In the genomic region with DNA sequence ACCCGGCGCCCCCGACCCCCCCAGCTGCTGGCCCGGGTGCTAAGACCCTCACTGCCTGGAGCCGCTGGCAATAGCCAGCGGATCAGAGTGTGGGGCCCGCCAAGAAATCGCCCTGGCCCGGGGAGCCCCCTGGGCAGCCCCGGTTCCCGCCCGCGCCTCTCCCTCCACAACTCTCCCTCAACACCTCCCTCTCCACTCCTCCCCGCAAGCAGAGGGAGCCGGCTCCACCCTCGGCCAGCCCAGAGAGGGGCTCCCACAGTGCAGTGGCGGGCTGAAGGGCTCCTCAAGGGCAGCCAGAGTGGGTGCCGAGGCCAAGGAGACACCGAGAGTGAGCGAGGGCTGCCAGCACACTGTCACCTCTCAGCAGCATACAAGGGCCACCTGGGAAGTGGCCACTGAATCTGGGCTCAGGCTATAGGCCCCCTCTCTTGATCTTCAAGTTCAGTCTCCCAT, we compare ENCODE assay signal across 24 cellular contexts.
A peak's percentile ranks its signal among the peaks of the same experiment; 100 is the strongest.
DNase-seq lines count a peak whose midpoint lies in the region; ATAC-seq and TF ChIP-seq lines count a peak whose summit lies in the region.
"Had no signal": no experiment of that assay in that cellular context is flagged by ENCODE, and none has a peak within 500 bp of the region (broad histone marks: within the 10 kb centered on the region; RNA-seq: fewer than 3 reads in every experiment).

No MANE protein-coding gene starts in this region.

- 98% methylated on average over 19 of the region's 20 CpGs for WGBS in smooth muscle cell (ENCODE audit: low lambda C conversion rate)

- H3F3A ChIP-seq in smooth muscle cell (ENCODE audit: low read depth), result no peaks in the 10 kb centered on the region

- H3K4me1 ChIP-seq in HEK293 (ENCODE audit: control insufficient read depth, insufficient read depth, low read length) (peaks cover 4% of the 10 kb centered on the region; the same call in 1 of the 2 replicates), osteoblast (ENCODE audit: insufficient read depth, low read length) (peaks cover 3% of the 10 kb centered on the region), smooth muscle cell (ENCODE audit: low read depth) (peaks cover 4% of the 10 kb centered on the region)
- H3K4me1 ChIP-seq: colonic mucosa, SJCRH30 had no signal

- POLR2A ChIA-PET in HEK293 (lab: Yijun Ruan, JAX), result no interaction called here

- H4K20me1 ChIP-seq in osteoblast (ENCODE audit: insufficient read depth, low read length) (no peaks in the 10 kb centered on the region), smooth muscle cell (ENCODE audit: low read depth) (no peaks in the 10 kb centered on the region)

- H3K79me2 ChIP-seq in osteoblast (ENCODE audit: insufficient read depth, low read length), result no peaks in the 10 kb centered on the region
- no peaks in the 10 kb centered on the region for H3K79me2 ChIP-seq in smooth muscle cell (ENCODE audit: low read depth)

- DNase-seq in osteoblast (ENCODE audit: insufficient read length, low spot score, missing footprints), result peak; percentile 60
- DNase-seq in iPS-NIHi11 (ENCODE audit: low spot score), result no peak
- DNase-seq in smooth muscle cell (lab: John Stamatoyannopoulos, UW; ENCODE audit: unreplicated experiment), result no peak
- no peak for DNase-seq in hippocampal formation (lab: John Stamatoyannopoulos, UW)
- DNase-seq: activated CD4-positive, alpha-beta T cell treated with anti-CD3 and anti-CD28 coated beads, Interleukin-2, amount 50 U/mL, for 1 hour; activated naive CD4-positive, alpha-beta T cell treated with anti-CD3 and anti-CD28 coated beads, Interleukin-2, amount 50 U/mL, for 16 hours; C1 segment of cervical spinal cord; colonic mucosa; effector memory CD8-positive, alpha-beta T cell; glutamatergic neuron; GM23248; NCI-H1048; NCI-H748 treated with DMSO at 0.1 percent for 48 hours; nephron progenitor cell; ovary; SJCRH30; stimulated activated CD4-positive, alpha-beta T cell treated with anti-CD3 and anti-CD28 coated beads, Interleukin-12 subunit alpha, Interleukin-12 subunit beta, amount 100 ng/mL, for 4 hours; stimulated activated CD4-positive, alpha-beta T cell treated with anti-CD3 and anti-CD28 coated beads, Interleukin-2, amount 100 ng/mL, for 48 hours; T-helper 9 cell had no signal

- H3K9ac ChIP-seq in smooth muscle cell (ENCODE audit: low read depth), result no peak overlapping the region
- H3K9ac ChIP-seq: GM23248 had no signal

- TF ChIP-seq CTCF in 22Rv1 (IDR thresholded peaks at IDR 0.05) (no peak), HEK293 (tag by site-specific recombination; IDR thresholded peaks at IDR 0.05) (no peak), osteoblast (IDR thresholded peaks at IDR 0.05; ENCODE audit: extremely low read depth, low read depth, low read length) (no peak), smooth muscle cell (IDR thresholded peaks at IDR 0.05; ENCODE audit: borderline replicate concordance, insufficient read depth, poor library complexity, severe bottlenecking) (no peak)

- CTCF ChIA-PET in HEK293 (lab: Yijun Ruan, JAX), result interaction anchor here (1.1 kb wide), 1 partner anchor 10 kb away, joined by 3 read pairs; no protein-coding TSS in a partner anchor

- ATAC-seq in esophagus mucosa, result peak; percentile 14
- ATAC-seq: effector memory CD8-positive, alpha-beta T cell had no signal

- H3K27ac ChIP-seq in 22Rv1, result peak overlapping the region; percentile 56
- no peak overlapping the region for H3K27ac ChIP-seq in HEK293 (ENCODE audit: extremely low read depth, low read depth, low read length)
- no peak overlapping the region for H3K27ac ChIP-seq in osteoblast (ENCODE audit: low read depth, low read length)
- H3K27ac ChIP-seq in smooth muscle cell (ENCODE audit: low read depth), result no peak overlapping the region
- H3K27ac ChIP-seq: colonic mucosa, GM23248, ovary, SJCRH30, stomach, tibial artery had no signal

- H3K9me3 ChIP-seq in HEK293 (ENCODE audit: control insufficient read depth, insufficient read depth, low read depth, low read length), result no peaks in the 10 kb centered on the region
- no peaks in the 10 kb centered on the region for H3K9me3 ChIP-seq in osteoblast (ENCODE audit: low read depth, low read length)
- H3K9me3 ChIP-seq in smooth muscle cell (replicated peaks; ENCODE audit: low read depth), result no peaks in the 10 kb centered on the region
- H3K9me3 ChIP-seq: colonic mucosa, ovary, tibial artery had no signal

- no peaks in the 10 kb centered on the region for H3K36me3 ChIP-seq in HEK293 (ENCODE audit: control insufficient read depth in 2 of 2, insufficient read depth in 1 of 2, low read length in 2 of 2)
- H3K36me3 ChIP-seq in osteoblast (ENCODE audit: insufficient read depth, low read length), result no peaks in the 10 kb centered on the region
- no peaks in the 10 kb centered on the region for H3K36me3 ChIP-seq in smooth muscle cell (ENCODE audit: low read depth)
- H3K36me3 ChIP-seq: colonic mucosa, ovary, SJCRH30, stomach, tibial artery had no signal

- H2AFZ ChIP-seq in osteoblast (ENCODE audit: low read length), result peak overlapping the region; percentile 89
- no peak overlapping the region for H2AFZ ChIP-seq in smooth muscle cell (ENCODE audit: low read depth)
- H2AFZ ChIP-seq: GM23248 had no signal

- H3K4me3 ChIP-seq in HEK293 (ENCODE audit: low read depth, low read length), result no peak overlapping the region
- no peak overlapping the region for H3K4me3 ChIP-seq in osteoblast (ENCODE audit: insufficient read depth, low read length)
- no peak overlapping the region for H3K4me3 ChIP-seq in smooth muscle cell
- H3K4me3 ChIP-seq: colonic mucosa, GM23248, ovary, SJCRH30, stomach, tibial artery had no signal

- no peak overlapping the region for H3K4me2 ChIP-seq in osteoblast (ENCODE audit: insufficient read depth, low read length)
- no peak overlapping the region for H3K4me2 ChIP-seq in smooth muscle cell

- H3K27me3 ChIP-seq in osteoblast (ENCODE audit: insufficient read depth, low read length), result peaks cover 29% of the 10 kb centered on the region
- peaks cover 22% of the 10 kb centered on the region for H3K27me3 ChIP-seq in smooth muscle cell (ENCODE audit: low read depth)
- H3K27me3 ChIP-seq: ovary, SJCRH30 had no signal

TF ChIP-seq in HEK293, 187 proteins besides CTCF, POLR2A, EP300 and RAD21 (continues in another document):
- no peak for TF ChIP-seq ZNF157 (tag by site-specific recombination; IDR thresholded peaks at IDR 0.05)
- 0 out of 2 replicates have a peak, but pooled peaks have one; percentile 17 for TF ChIP-seq ZNF202 (tag by site-specific recombination; IDR thresholded peaks at IDR 0.05; ENCODE audit: borderline replicate concordance)
- TF ChIP-seq ZNF140 (tag by site-specific recombination; IDR thresholded peaks at IDR 0.05), result no peak
- TF ChIP-seq, protein P1, sequence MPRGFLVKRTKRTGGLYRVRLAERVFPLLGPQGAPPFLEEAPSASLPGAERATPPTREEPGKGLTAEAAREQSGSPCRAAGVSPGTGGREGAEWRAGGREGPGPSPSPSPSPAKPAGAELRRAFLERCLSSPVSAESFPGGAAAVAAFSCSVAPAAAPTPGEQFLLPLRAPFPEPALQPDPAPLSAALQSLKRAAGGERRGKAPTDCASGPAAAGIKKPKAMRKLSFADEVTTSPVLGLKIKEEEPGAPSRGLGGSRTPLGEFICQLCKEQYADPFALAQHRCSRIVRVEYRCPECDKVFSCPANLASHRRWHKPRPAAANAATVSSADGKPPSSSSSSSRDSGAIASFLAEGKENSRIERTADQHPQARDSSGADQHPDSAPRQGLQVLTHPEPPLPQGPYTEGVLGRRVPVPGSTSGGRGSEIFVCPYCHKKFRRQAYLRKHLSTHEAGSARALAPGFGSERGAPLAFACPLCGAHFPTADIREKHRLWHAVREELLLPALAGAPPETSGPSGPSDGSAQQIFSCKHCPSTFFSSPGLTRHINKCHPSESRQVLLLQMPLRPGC (tag by site-specific recombination; IDR thresholded peaks at IDR 0.05), result no peak
- peak; percentile 51; the same call in 1 of the 2 replicates for TF ChIP-seq ZNF610 (tag by site-specific recombination; IDR thresholded peaks at IDR 0.05; ENCODE audit: borderline replicate concordance)
- no peak for TF ChIP-seq ZNF324 (tag by site-specific recombination; IDR thresholded peaks at IDR 0.05)
- TF ChIP-seq ZNF292 (tag by site-specific recombination; IDR thresholded peaks at IDR 0.05; ENCODE audit: borderline replicate concordance, low read depth), result no peak
- no peak for TF ChIP-seq TRIM28 (IDR thresholded peaks at IDR 0.05; ENCODE audit: borderline replicate concordance, low read length)
- TF ChIP-seq ZNF560 (tag by site-specific recombination; IDR thresholded peaks at IDR 0.05; ENCODE audit: borderline replicate concordance), result 0 out of 2 replicates have a peak, but pooled peaks have one; percentile 13
- no peak for TF ChIP-seq ZNF747 (tag by site-specific recombination; IDR thresholded peaks at IDR 0.05)
- no peak for TF ChIP-seq FEZF1 (tag by site-specific recombination; IDR thresholded peaks at IDR 0.05)
- no peak for TF ChIP-seq TCF7L2 (IDR thresholded peaks at IDR 0.05; ENCODE audit: borderline replicate concordance, low read depth, low read length)
- TF ChIP-seq BCL11B (tag by site-specific recombination; IDR thresholded peaks at IDR 0.05; ENCODE audit: low read depth), result no peak
- no peak for TF ChIP-seq WT1 (tag by site-specific recombination; IDR thresholded peaks at IDR 0.05)
- no peak for TF ChIP-seq ZNF174 (tag by site-specific recombination; IDR thresholded peaks at IDR 0.05)
- peak; percentile 65 for TF ChIP-seq ZNF529 (tag by site-specific recombination; IDR thresholded peaks at IDR 0.05; ENCODE audit: insufficient replicate concordance)
- TF ChIP-seq ZBTB20 (tag by site-specific recombination; IDR thresholded peaks at IDR 0.05), result no peak
- no peak for TF ChIP-seq ZIC2 (tag by site-specific recombination; IDR thresholded peaks at IDR 0.05)
- TF ChIP-seq, protein P2, sequence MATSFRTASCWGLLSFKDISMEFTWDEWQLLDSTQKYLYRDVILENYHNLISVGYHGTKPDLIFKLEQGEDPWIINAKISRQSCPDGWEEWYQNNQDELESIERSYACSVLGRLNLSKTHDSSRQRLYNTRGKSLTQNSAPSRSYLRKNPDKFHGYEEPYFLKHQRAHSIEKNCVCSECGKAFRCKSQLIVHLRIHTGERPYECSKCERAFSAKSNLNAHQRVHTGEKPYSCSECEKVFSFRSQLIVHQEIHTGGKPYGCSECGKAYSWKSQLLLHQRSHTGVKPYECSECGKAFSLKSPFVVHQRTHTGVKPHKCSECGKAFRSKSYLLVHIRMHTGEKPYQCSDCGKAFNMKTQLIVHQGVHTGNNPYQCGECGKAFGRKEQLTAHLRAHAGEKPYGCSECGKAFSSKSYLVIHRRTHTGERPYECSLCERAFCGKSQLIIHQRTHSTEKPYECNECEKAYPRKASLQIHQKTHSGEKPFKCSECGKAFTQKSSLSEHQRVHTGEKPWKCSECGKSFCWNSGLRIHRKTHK (tag by site-specific recombination; IDR thresholded peaks at IDR 0.05), result 0 out of 2 replicates have a peak, but pooled peaks have one; percentile 11
- TF ChIP-seq ZNF510 (tag by site-specific recombination; IDR thresholded peaks at IDR 0.05; ENCODE audit: insufficient replicate concordance), result peak; percentile 11
- no peak for TF ChIP-seq HOXD13 (CRISPR knock-in tag; IDR thresholded peaks at IDR 0.05; ENCODE audit: borderline replicate concordance)
